ENCODE assay signal across 11 cellular contexts in genomic region chr1:22038036-22038435, GRCh38. TPM values are rescaled to one million over a fixed set of nuclear protein-coding genes. Genes with fewer than 3 reads are reported as not detected.
A peak's percentile ranks its signal among the peaks of the same experiment; 100 is the strongest.
DNase-seq lines count a peak whose midpoint lies in the region; ATAC-seq, FAIRE-seq and TF ChIP-seq lines count a peak whose summit lies in the region.
"Had no signal": no experiment of that assay in that cellular context is flagged by ENCODE, and none has a peak within 500 bp of the region (broad histone marks: within the 10 kb centered on the region; RNA-seq: fewer than 3 reads in every experiment).

No MANE protein-coding gene starts in this region.

- no peaks in the 10 kb centered on the region for H3K79me2 ChIP-seq in trophoblast cell (ENCODE audit: control insufficient read depth, insufficient read depth, low read length, poor library complexity)

- H3K27me3 Mint-ChIP-seq in CD4-positive, alpha-beta memory T cell: no peaks in the 10 kb centered on the region
- H3K27me3 Mint-ChIP-seq in effector memory CD8-positive, alpha-beta T cell: no peaks in the 10 kb centered on the region

- intact Hi-C loops in CD4-positive, alpha-beta memory T cell (cut with micrococcal nuclease): no loop called here
- intact Hi-C loops in pancreas (cut with DNase I): no loop called here

- no peak overlapping the region for H3K4me3 ChIP-seq in CD4-positive, alpha-beta memory T cell (ENCODE audit: low read length in 2 of 2)
- no peak overlapping the region for H3K4me3 ChIP-seq in pancreas
- no peak overlapping the region for H3K4me3 ChIP-seq in trophoblast cell (ENCODE audit: low read depth, low read length)
- H3K4me3 ChIP-seq: prostate gland had no signal

- no peak for TF ChIP-seq CTCF in pancreas (IDR thresholded peaks at IDR 0.05)

- H3K4me1 Mint-ChIP-seq in CD4-positive, alpha-beta memory T cell: peaks cover 30 to 68% (median 43%) of the 10 kb centered on the region in 4 donors
- H3K4me1 Mint-ChIP-seq in effector memory CD8-positive, alpha-beta T cell (ENCODE audit: low read depth in 2 of 2): peaks cover 26 to 30% of the 10 kb centered on the region in 2 donors

- H3K4ac ChIP-seq in trophoblast cell (ENCODE audit: low read depth, low read length): no peak overlapping the region

- H3K4me3 Mint-ChIP-seq in CD4-positive, alpha-beta memory T cell: peak overlapping the region in 3 of 8 donors; percentile 18 to 76 (median 58)
- H3K4me3 Mint-ChIP-seq in effector memory CD8-positive, alpha-beta T cell: no peak overlapping the region

- no peak for ATAC-seq in effector memory CD8-positive, alpha-beta T cell (replicated peaks)
- ATAC-seq in pancreas (peak in 3 of 4 donors; percentile 25 to 48 (median 25)), GM21786 (IDR thresholded peaks at IDR 0.05; ENCODE audit: unreplicated experiment) (no peak)

- no peak overlapping the region for H3K9ac ChIP-seq in trophoblast cell (ENCODE audit: low read length)

- WGBS in pancreas, 2 donors: 72 to 98% methylated on average over 5 of the region's 5 CpGs
- no CpG with 5 or more reads among the region's 5 CpGs for WGBS in trophoblast cell (ENCODE audit: extremely low coverage, insufficient coverage, insufficient read length)

- no peak overlapping the region for H3K4me2 ChIP-seq in trophoblast cell (ENCODE audit: low read length)

- no peak overlapping the region for H3K27ac ChIP-seq in CD4-positive, alpha-beta memory T cell (ENCODE audit: low read depth, low read length)
- H3K27ac ChIP-seq in pancreas: no peak overlapping the region
- H3K27ac ChIP-seq in trophoblast cell (ENCODE audit: low read depth, low read length): no peak overlapping the region
- H3K27ac ChIP-seq: prostate gland had no signal

- CTCF ChIA-PET in CD4-positive, alpha-beta memory T cell (lab: Charles Lee; ENCODE audit: partially characterized antibody): interaction anchor here (0.7 to 7.1 kb wide), 5 partner anchors 14 to 68 kb away, joined by 3 to 113 read pairs (median 5); partner anchors contain the start of gene CDC42

- no peak overlapping the region for H4K8ac ChIP-seq in trophoblast cell (ENCODE audit: low read depth, low read length)

- H3K27me3 ChIP-seq in CD4-positive, alpha-beta memory T cell (ENCODE audit: insufficient read depth, low read length): no peaks in the 10 kb centered on the region
- H3K27me3 ChIP-seq in pancreas (no peaks in the 10 kb centered on the region), trophoblast cell (ENCODE audit: insufficient read depth, low read length) (no peaks in the 10 kb centered on the region)

- no peak overlapping the region for H4K91ac ChIP-seq in trophoblast cell (ENCODE audit: low read depth, low read length)

- H3K9me3 Mint-ChIP-seq in CD4-positive, alpha-beta memory T cell: no peaks in the 10 kb centered on the region
- no peaks in the 10 kb centered on the region for H3K9me3 Mint-ChIP-seq in effector memory CD8-positive, alpha-beta T cell

- no peak overlapping the region for H2BK5ac ChIP-seq in trophoblast cell (ENCODE audit: low read depth, low read length, poor library complexity)

- H3K9me3 ChIP-seq in CD4-positive, alpha-beta memory T cell (ENCODE audit: control insufficient read depth in 1 of 2, low read length in 2 of 2): no peaks in the 10 kb centered on the region
- H3K9me3 ChIP-seq in pancreas (no peaks in the 10 kb centered on the region), trophoblast cell (ENCODE audit: insufficient read depth, low read depth, low read length) (no peaks in the 10 kb centered on the region)
- H3K9me3 ChIP-seq: prostate gland had no signal

- DNase-seq in CD4-positive, alpha-beta memory T cell: no peak
- peak; percentile 29 for DNase-seq in M059J (ENCODE audit: low read depth)
- no peak for DNase-seq in effector memory CD8-positive, alpha-beta T cell
- no peak for DNase-seq in pancreas
- no peak for DNase-seq in stimulated activated CD8-positive, alpha-beta memory T cell treated with anti-CD3 and anti-CD28 coated beads, Interleukin-4, amount 100 ng/mL, for 48 hours
- DNase-seq in trophoblast cell: no peak
- DNase-seq: DMS79, NCI-H1105 treated with DMSO at 0.1 percent for 48 hours had no signal

- no peak overlapping the region for H3K23ac ChIP-seq in trophoblast cell (ENCODE audit: low read length)

- H3K79me1 ChIP-seq in trophoblast cell (ENCODE audit: low read length): no peaks in the 10 kb centered on the region

- H2AFZ ChIP-seq in trophoblast cell (ENCODE audit: insufficient read depth, low read length, poor library complexity): no peak overlapping the region

- no peaks in the 10 kb centered on the region for H3K36me3 ChIP-seq in CD4-positive, alpha-beta memory T cell (ENCODE audit: insufficient read depth, low read length)
- H3K36me3 ChIP-seq in pancreas (no peaks in the 10 kb centered on the region), trophoblast cell (ENCODE audit: control insufficient read depth in 1 of 2, insufficient read depth in 2 of 2, low read length in 2 of 2) (no peaks in the 10 kb centered on the region)
- H3K36me3 ChIP-seq: prostate gland had no signal

- H2BK12ac ChIP-seq in trophoblast cell (ENCODE audit: low read length): no peak overlapping the region

- peak overlapping the region; percentile 85 to 100 (median 94) for H3K27ac Mint-ChIP-seq in CD4-positive, alpha-beta memory T cell
- peak overlapping the region; percentile 69 to 97 for H3K27ac Mint-ChIP-seq in effector memory CD8-positive, alpha-beta T cell

- no peak overlapping the region for H2AK5ac ChIP-seq in trophoblast cell (ENCODE audit: low read length)

- peaks cover 60% of the 10 kb centered on the region for H3K4me1 ChIP-seq in CD4-positive, alpha-beta memory T cell (ENCODE audit: insufficient read depth, low read length)
- no peaks in the 10 kb centered on the region for H3K4me1 ChIP-seq in pancreas
- H3K4me1 ChIP-seq in trophoblast cell (ENCODE audit: control insufficient read depth in 1 of 2, insufficient read depth in 2 of 2, low read length in 2 of 2): peaks cover 3 to 8% of the 10 kb centered on the region in 2 experiments
- H3K4me1 ChIP-seq: prostate gland had no signal

- H3K36me3 Mint-ChIP-seq in CD4-positive, alpha-beta memory T cell: no peaks in the 10 kb centered on the region
- peaks cover 22% of the 10 kb centered on the region for H3K36me3 Mint-ChIP-seq in effector memory CD8-positive, alpha-beta T cell (ENCODE audit: insufficient read depth)

- FAIRE-seq in pancreas (lab: Jason Lieb, UNC): no peak

- no peak overlapping the region for H3K18ac ChIP-seq in trophoblast cell (ENCODE audit: low read length)

- no peak overlapping the region for H3K14ac ChIP-seq in trophoblast cell (ENCODE audit: low read length)

- H2BK120ac ChIP-seq in trophoblast cell (ENCODE audit: insufficient read depth, low read length, poor library complexity): no peak overlapping the region

- POLR2A ChIA-PET in CD4-positive, alpha-beta memory T cell (lab: Charles Lee; ENCODE audit: partially characterized antibody): interaction anchor here (0.9 to 23.8 kb wide), 4 partner anchors 11 to 55 kb away, joined by 3 to 874 read pairs (median 174); partner anchors contain the start of gene CDC42

- H4K12ac ChIP-seq in trophoblast cell (ENCODE audit: low read depth, low read length): no peak overlapping the region

RNA-seq across cellular contexts. Expression of gene CDC42, which starts 14.5 kb away (rescaled TPM):
- total RNA-seq in CD4-positive, alpha-beta memory T cell: 100 to 1,000 TPM; 195 to 202 TPM
- 100 to 1,000 TPM; 159 to 320 TPM for polyA plus RNA-seq in CD4-positive, alpha-beta memory T cell
- total RNA-seq in M059J (2014; rRNA removed; shearing (Covaris generic)): 550 and 578 TPM in 2 replicates
- 100 to 1,000 TPM in 2 of 6 donors, 10 to 100 TPM in 4; 43.0 to 128 (median 63.4) TPM for total RNA-seq in pancreas
- polyA plus RNA-seq in pancreas: 10 to 100 TPM; 36.6 to 80.5 TPM
- polyA plus RNA-seq in trophoblast cell (2013): 401 and 431 TPM in 2 replicates

RNA-seq across cellular contexts. Expression of gene CELA3A, which starts 36.6 kb away (rescaled TPM):
- total RNA-seq in CD4-positive, alpha-beta memory T cell: not detected
- not detected for polyA plus RNA-seq in CD4-positive, alpha-beta memory T cell
- total RNA-seq in M059J (2014; rRNA removed; shearing (Covaris generic)): not detected in 2 replicates
- total RNA-seq in pancreas: over 10,000 TPM; 17,183 to 55,024 (median 35,269) TPM
- polyA plus RNA-seq in pancreas: over 10,000 TPM; 21,682 to 31,636 TPM
- not detected in 2 replicates for polyA plus RNA-seq in trophoblast cell (2013)
- total RNA-seq: prostate gland, urinary bladder had no signal

Comparison
In these comparisons a context has a peak if more than half of its experiments do, and no peak if none do; other contexts are left out.
1. ATAC-seq: peak in pancreas (3 of 4); none in effector memory CD8-positive, alpha-beta T cell (single experiment) and GM21786 (single experiment).
2. RNA of gene CELA3A, which starts 36.6 kb away (total RNA-seq): 17,183 to 55,024 TPM in pancreas; not detected in CD4-positive, alpha-beta memory T cell and not detected in M059J; every median in the first group is over 1,000 times any median in the second.